ENCODE assay signal across 12 cellular contexts in genomic region chr2:63053235-63053888, GRCh38. TPM values are rescaled to one million over a fixed set of nuclear protein-coding genes. Genes with fewer than 3 reads are reported as not detected.
DNase-seq lines count a peak whose midpoint lies in the region; ATAC-seq and TF ChIP-seq lines count a peak whose summit lies in the region.
"Had no signal": no experiment of that assay in that cellular context is flagged by ENCODE, and none has a peak within 500 bp of the region (broad histone marks: within the 10 kb centered on the region; RNA-seq: fewer than 3 reads in every experiment).

No MANE protein-coding gene starts in this region.

- H3K9ac ChIP-seq in endodermal cell (ENCODE audit: extremely low read depth, low read length, poor library complexity, severe bottlenecking), result no peak overlapping the region

- no peak overlapping the region for H3K4me3 Mint-ChIP-seq in T-helper 2 cell treated with Interferon-gamma antibody and Interleukin-4, amounts not matched to agents 5 μg/mL and 100 μg/mL, for 36 hours
- H3K4me3 Mint-ChIP-seq in T-cell, result peak overlapping the region; percentile 28 to 84 (median 31)
- peak overlapping the region; percentile 78 for H3K4me3 Mint-ChIP-seq in endodermal cell

- H3K9me3 Mint-ChIP-seq in T-helper 2 cell treated with Interferon-gamma antibody and Interleukin-4, amounts not matched to agents 5 μg/mL and 100 μg/mL, for 36 hours, result no peaks in the 10 kb centered on the region
- H3K9me3 Mint-ChIP-seq in T-cell (no peaks in the 10 kb centered on the region), endodermal cell (peaks cover 3% of the 10 kb centered on the region)

- peaks cover 87% of the 10 kb centered on the region for H3K27me3 Mint-ChIP-seq in T-helper 2 cell treated with Interferon-gamma antibody and Interleukin-4, amounts not matched to agents 5 μg/mL and 100 μg/mL, for 36 hours (ENCODE audit: low read depth)
- H3K27me3 Mint-ChIP-seq in T-cell (peaks cover 69 to 82% of the 10 kb centered on the region in 2 donors), endodermal cell (ENCODE audit: insufficient read depth) (peaks cover 94% of the 10 kb centered on the region)

- H3K36me3 ChIP-seq in endodermal cell (ENCODE audit: control insufficient read depth, insufficient read depth, low read length), result no peaks in the 10 kb centered on the region
- H3K36me3 ChIP-seq: Peyer's patch had no signal

- CTCF ChIA-PET in T-cell (lab: Charles Lee), result no interaction called here

- 10 to 16% methylated on average over 12 to 28 of the region's 31 CpGs for WGBS in endodermal cell (ENCODE audit: insufficient coverage in 1 of 2, insufficient read length in 1 of 2), 2 experiments

- peaks cover 97% of the 10 kb centered on the region for H3K27me3 ChIP-seq in endodermal cell (ENCODE audit: control insufficient read depth, insufficient read depth, low read length, poor library complexity, severe bottlenecking)

- no peaks in the 10 kb centered on the region for H3K36me3 Mint-ChIP-seq in T-helper 2 cell treated with Interferon-gamma antibody and Interleukin-4, amounts not matched to agents 5 μg/mL and 100 μg/mL, for 36 hours (ENCODE audit: low read depth)
- H3K36me3 Mint-ChIP-seq in T-cell (no peaks in the 10 kb centered on the region), endodermal cell (ENCODE audit: low read depth) (peaks cover 44% of the 10 kb centered on the region)

- peaks cover 46% of the 10 kb centered on the region for H3K4me1 Mint-ChIP-seq in T-helper 2 cell treated with Interferon-gamma antibody and Interleukin-4, amounts not matched to agents 5 μg/mL and 100 μg/mL, for 36 hours (ENCODE audit: low read depth)
- peaks cover 80 to 82% (median 81%) of the 10 kb centered on the region in 3 donors for H3K4me1 Mint-ChIP-seq in T-cell
- peaks cover 55% of the 10 kb centered on the region for H3K4me1 Mint-ChIP-seq in endodermal cell

- DNase-seq in T-helper 2 cell treated with Interferon-gamma antibody and Interleukin-4, amounts not matched to agents 5 μg/mL and 100 μg/mL, for 36 hours (ENCODE audit: low spot score), result no peak
- DNase-seq in T-helper 2 cell (no peak), T-cell (no peak), endodermal cell (no peak), retinal pigment epithelial cell (ENCODE audit: low read depth) (no peak), SK-N-DZ (ENCODE audit: low spot score) (no peak), DMS79 (lab: John Stamatoyannopoulos, UW) (no peak)
- DNase-seq: NCI-H1092 had no signal

- TF ChIP-seq CTCF in endodermal cell (conservative IDR thresholded peaks at IDR 0.05) (no peak), retinal pigment epithelial cell (conservative IDR thresholded peaks at IDR 0.05; ENCODE audit: low read depth, low read length) (no peak)

- H3K27ac ChIP-seq in endodermal cell (ENCODE audit: low read depth, low read length), result no peak overlapping the region
- H3K27ac ChIP-seq: Peyer's patch had no signal

- peak overlapping the region; percentile 41 for H3K27ac Mint-ChIP-seq in T-helper 2 cell treated with Interferon-gamma antibody and Interleukin-4, amounts not matched to agents 5 μg/mL and 100 μg/mL, for 36 hours
- H3K27ac Mint-ChIP-seq in T-cell (no peak overlapping the region), endodermal cell (no peak overlapping the region)

- H3K9me3 ChIP-seq in endodermal cell (ENCODE audit: control insufficient read depth, low read length), result peaks cover 5% of the 10 kb centered on the region

- peaks cover 6% of the 10 kb centered on the region for H3K4me1 ChIP-seq in endodermal cell (ENCODE audit: control insufficient read depth, insufficient read depth, low read length)

- POLR2A ChIA-PET in T-cell (lab: Charles Lee), result no interaction called here

- H3K4me3 ChIP-seq in endodermal cell (ENCODE audit: low read length), result no peak overlapping the region
- peak overlapping the region; percentile 91 for H3K4me3 ChIP-seq in retinal pigment epithelial cell (ENCODE audit: low read length)

- ATAC-seq in T-cell (replicated peaks in 1 of 4) (no peak), GM21825 (IDR thresholded peaks at IDR 0.05; ENCODE audit: unreplicated experiment) (no peak)

RNA-seq across cellular contexts. Expression of gene OTX1, which starts 2.7 kb away (rescaled TPM):
- total RNA-seq in T-cell, result not detected
- 10 to 100 TPM; 11.7 to 19.0 TPM for total RNA-seq in endodermal cell
- 4.2 TPM for polyA plus RNA-seq in endodermal cell (2013, experiment 1 of 2)
- 3.3 TPM for polyA plus RNA-seq in endodermal cell (2013, experiment 2 of 2)
- 0.07 TPM in 1 of 2 replicates, not detected in the other for polyA plus RNA-seq in SK-N-DZ (2014; cell fraction: cytosol; rRNA removed)
- 0.82 and 1.5 TPM in 2 replicates for polyA plus RNA-seq in SK-N-DZ (2014; cell fraction: nucleus; rRNA removed)
- total RNA-seq: epithelial cell of proximal tubule, Peyer's patch had no signal
- polyA plus RNA-seq: small intestine had no signal

Comparison
In these comparisons a context has a peak if more than half of its experiments do, and no peak if none do; other contexts are left out.
1. RNA of gene OTX1, which starts 2.7 kb away (total RNA-seq): 11.7 to 19.0 TPM in endodermal cell; not detected in T-cell; every median in the first group is over 4 times any median in the second.